In genomic region chr2:89780318-89780717, GRCh38 we compare ENCODE assay signal across 3 cellular contexts.
TF ChIP-seq lines count a peak whose summit lies in the region.

No MANE protein-coding gene starts in this region.

TF ChIP-seq in HepG2, 621 proteins besides CTCF, POLR2A, EP300 and RAD21 (continues in another document):
- no peak for TF ChIP-seq CREB3 (CRISPR knock-in tag; IDR thresholded peaks at IDR 0.05)
- no peak for TF ChIP-seq RNF2 (conservative IDR thresholded peaks at IDR 0.05; ENCODE audit: low read depth)
- TF ChIP-seq ZNF33A (CRISPR knock-in tag; IDR thresholded peaks at IDR 0.05; ENCODE audit: borderline replicate concordance), result no peak
- TF ChIP-seq CEBPG (CRISPR knock-in tag; IDR thresholded peaks at IDR 0.05), result no peak
- peak; percentile 74 for TF ChIP-seq CREB1 (IDR thresholded peaks at IDR 0.05)
- no peak for TF ChIP-seq CREB1 (CRISPR knock-in tag; IDR thresholded peaks at IDR 0.05)
- TF ChIP-seq, protein P1, sequence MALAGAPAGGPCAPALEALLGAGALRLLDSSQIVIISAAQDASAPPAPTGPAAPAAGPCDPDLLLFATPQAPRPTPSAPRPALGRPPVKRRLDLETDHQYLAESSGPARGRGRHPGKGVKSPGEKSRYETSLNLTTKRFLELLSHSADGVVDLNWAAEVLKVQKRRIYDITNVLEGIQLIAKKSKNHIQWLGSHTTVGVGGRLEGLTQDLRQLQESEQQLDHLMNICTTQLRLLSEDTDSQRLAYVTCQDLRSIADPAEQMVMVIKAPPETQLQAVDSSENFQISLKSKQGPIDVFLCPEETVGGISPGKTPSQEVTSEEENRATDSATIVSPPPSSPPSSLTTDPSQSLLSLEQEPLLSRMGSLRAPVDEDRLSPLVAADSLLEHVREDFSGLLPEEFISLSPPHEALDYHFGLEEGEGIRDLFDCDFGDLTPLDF (CRISPR knock-in tag; IDR thresholded peaks at IDR 0.05), result no peak
- no peak for TF ChIP-seq ZNF431 (CRISPR knock-in tag; IDR thresholded peaks at IDR 0.05; ENCODE audit: borderline replicate concordance, low read depth)
- TF ChIP-seq BRD4 (CRISPR knock-in tag; IDR thresholded peaks at IDR 0.05), result no peak
- TF ChIP-seq CCAR2 (optimal IDR thresholded peaks at IDR 0.05; ENCODE audit: low read depth, low read length), result no peak
- TF ChIP-seq ZNF709 (CRISPR knock-in tag; IDR thresholded peaks at IDR 0.05), result no peak
- TF ChIP-seq TBL1XR1 (IDR thresholded peaks at IDR 0.05; ENCODE audit: borderline replicate concordance, low read length, partially characterized antibody), result no peak
- TF ChIP-seq, protein P2, sequence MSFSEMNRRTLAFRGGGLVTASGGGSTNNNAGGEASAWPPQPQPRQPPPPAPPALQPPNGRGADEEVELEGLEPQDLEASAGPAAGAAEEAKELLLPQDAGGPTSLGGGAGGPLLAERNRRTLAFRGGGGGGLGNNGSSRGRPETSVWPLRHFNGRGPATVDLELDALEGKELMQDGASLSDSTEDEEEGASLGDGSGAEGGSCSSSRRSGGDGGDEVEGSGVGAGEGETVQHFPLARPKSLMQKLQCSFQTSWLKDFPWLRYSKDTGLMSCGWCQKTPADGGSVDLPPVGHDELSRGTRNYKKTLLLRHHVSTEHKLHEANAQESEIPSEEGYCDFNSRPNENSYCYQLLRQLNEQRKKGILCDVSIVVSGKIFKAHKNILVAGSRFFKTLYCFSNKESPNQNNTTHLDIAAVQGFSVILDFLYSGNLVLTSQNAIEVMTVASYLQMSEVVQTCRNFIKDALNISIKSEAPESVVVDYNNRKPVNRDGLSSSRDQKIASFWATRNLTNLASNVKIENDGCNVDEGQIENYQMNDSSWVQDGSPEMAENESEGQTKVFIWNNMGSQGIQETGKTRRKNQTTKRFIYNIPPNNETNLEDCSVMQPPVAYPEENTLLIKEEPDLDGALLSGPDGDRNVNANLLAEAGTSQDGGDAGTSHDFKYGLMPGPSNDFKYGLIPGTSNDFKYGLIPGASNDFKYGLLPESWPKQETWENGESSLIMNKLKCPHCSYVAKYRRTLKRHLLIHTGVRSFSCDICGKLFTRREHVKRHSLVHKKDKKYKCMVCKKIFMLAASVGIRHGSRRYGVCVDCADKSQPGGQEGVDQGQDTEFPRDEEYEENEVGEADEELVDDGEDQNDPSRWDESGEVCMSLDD (CRISPR knock-in tag; IDR thresholded peaks at IDR 0.05; ENCODE audit: borderline replicate concordance), result no peak
- peak; percentile 47; the same call in 1 of the 2 replicates for TF ChIP-seq PLRG1 (conservative IDR thresholded peaks at IDR 0.05)
- no peak for TF ChIP-seq ZNF256 (CRISPR knock-in tag; conservative IDR thresholded peaks at IDR 0.05)
- no peak for TF ChIP-seq ZNF335 (CRISPR knock-in tag; IDR thresholded peaks at IDR 0.05)
- no peak for TF ChIP-seq ZNF547 (CRISPR knock-in tag; IDR thresholded peaks at IDR 0.05)

TF ChIP-seq in IMR-90, 13 proteins besides CTCF, POLR2A, EP300 and RAD21:
- no peak for TF ChIP-seq NFE2L2 (IDR thresholded peaks at IDR 0.05; ENCODE audit: low read depth, low read length)
- no peak for TF ChIP-seq MAZ (IDR thresholded peaks at IDR 0.05; ENCODE audit: borderline replicate concordance, low read depth, low read length)
- TF ChIP-seq FOS (IDR thresholded peaks at IDR 0.05; ENCODE audit: low read depth, low read length), result no peak
- TF ChIP-seq, protein P3, sequence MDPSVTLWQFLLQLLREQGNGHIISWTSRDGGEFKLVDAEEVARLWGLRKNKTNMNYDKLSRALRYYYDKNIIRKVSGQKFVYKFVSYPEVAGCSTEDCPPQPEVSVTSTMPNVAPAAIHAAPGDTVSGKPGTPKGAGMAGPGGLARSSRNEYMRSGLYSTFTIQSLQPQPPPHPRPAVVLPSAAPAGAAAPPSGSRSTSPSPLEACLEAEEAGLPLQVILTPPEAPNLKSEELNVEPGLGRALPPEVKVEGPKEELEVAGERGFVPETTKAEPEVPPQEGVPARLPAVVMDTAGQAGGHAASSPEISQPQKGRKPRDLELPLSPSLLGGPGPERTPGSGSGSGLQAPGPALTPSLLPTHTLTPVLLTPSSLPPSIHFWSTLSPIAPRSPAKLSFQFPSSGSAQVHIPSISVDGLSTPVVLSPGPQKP (IDR thresholded peaks at IDR 0.05; ENCODE audit: borderline replicate concordance, low read depth, low read length), result no peak
- no peak for TF ChIP-seq SMC3 (IDR thresholded peaks at IDR 0.05; ENCODE audit: low read depth, low read length)
- no peak for TF ChIP-seq RCOR1 (IDR thresholded peaks at IDR 0.05; ENCODE audit: insufficient replicate concordance, low read length)
- TF ChIP-seq CHD1 (IDR thresholded peaks at IDR 0.05; ENCODE audit: low read depth, low read length), result no peak
- TF ChIP-seq MAFK (IDR thresholded peaks at IDR 0.05; ENCODE audit: low read depth, low read length), result no peak
- TF ChIP-seq CEBPB (IDR thresholded peaks at IDR 0.05; ENCODE audit: low read depth, low read length), result no peak
- no peak for TF ChIP-seq RFX5 (IDR thresholded peaks at IDR 0.05; ENCODE audit: low read depth, low read length)
- TF ChIP-seq MXI1 (IDR thresholded peaks at IDR 0.05; ENCODE audit: borderline replicate concordance, low read depth, low read length), result no peak
- TF ChIP-seq BHLHE40 (IDR thresholded peaks at IDR 0.05; ENCODE audit: low read depth, low read length), result no peak
- TF ChIP-seq, protein P4, sequence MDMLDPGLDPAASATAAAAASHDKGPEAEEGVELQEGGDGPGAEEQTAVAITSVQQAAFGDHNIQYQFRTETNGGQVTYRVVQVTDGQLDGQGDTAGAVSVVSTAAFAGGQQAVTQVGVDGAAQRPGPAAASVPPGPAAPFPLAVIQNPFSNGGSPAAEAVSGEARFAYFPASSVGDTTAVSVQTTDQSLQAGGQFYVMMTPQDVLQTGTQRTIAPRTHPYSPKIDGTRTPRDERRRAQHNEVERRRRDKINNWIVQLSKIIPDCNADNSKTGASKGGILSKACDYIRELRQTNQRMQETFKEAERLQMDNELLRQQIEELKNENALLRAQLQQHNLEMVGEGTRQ (IDR thresholded peaks at IDR 0.05; ENCODE audit: low read depth, low read length), result no peak
TF ChIP-seq in IMR-90: peak in this region for 0.

TF ChIP-seq in H1, 55 proteins besides CTCF, POLR2A, EP300 and RAD21:
- TF ChIP-seq HDAC2 (IDR thresholded peaks at IDR 0.05; ENCODE audit: borderline replicate concordance in 1 of 2, low read depth in 2 of 2, low read length in 2 of 2) (no peak), CBX8 (IDR thresholded peaks at IDR 0.05; ENCODE audit: borderline replicate concordance, low read depth, low read length) (no peak), SIRT6 (IDR thresholded peaks at IDR 0.05; ENCODE audit: low read length) (no peak), GABPA (IDR thresholded peaks at IDR 0.05; ENCODE audit: borderline replicate concordance, insufficient read depth, low read length) (no peak), CHD2 (IDR thresholded peaks at IDR 0.05; ENCODE audit: low read length) (no peak), KDM1A (IDR thresholded peaks at IDR 0.05; ENCODE audit: borderline replicate concordance, low read length) (no peak), BRCA1 (IDR thresholded peaks at IDR 0.05; ENCODE audit: low read depth, low read length) (no peak), SUZ12 (IDR thresholded peaks at IDR 0.05; ENCODE audit: low read length) (no peak), SIX5 (IDR thresholded peaks at IDR 0.05; ENCODE audit: low read depth, low read length) (no peak), RNF2 (IDR thresholded peaks at IDR 0.05; ENCODE audit: borderline replicate concordance, low read depth, low read length, missing control alignments, poor library complexity, severe bottlenecking) (no peak), SP1 (IDR thresholded peaks at IDR 0.05; ENCODE audit: low read depth, low read length) (no peak), KDM5A (IDR thresholded peaks at IDR 0.05; ENCODE audit: low read length) (no peak), GTF2F1 (IDR thresholded peaks at IDR 0.05; ENCODE audit: borderline replicate concordance, low read depth, low read length) (no peak)
- TF ChIP-seq, protein P5, sequence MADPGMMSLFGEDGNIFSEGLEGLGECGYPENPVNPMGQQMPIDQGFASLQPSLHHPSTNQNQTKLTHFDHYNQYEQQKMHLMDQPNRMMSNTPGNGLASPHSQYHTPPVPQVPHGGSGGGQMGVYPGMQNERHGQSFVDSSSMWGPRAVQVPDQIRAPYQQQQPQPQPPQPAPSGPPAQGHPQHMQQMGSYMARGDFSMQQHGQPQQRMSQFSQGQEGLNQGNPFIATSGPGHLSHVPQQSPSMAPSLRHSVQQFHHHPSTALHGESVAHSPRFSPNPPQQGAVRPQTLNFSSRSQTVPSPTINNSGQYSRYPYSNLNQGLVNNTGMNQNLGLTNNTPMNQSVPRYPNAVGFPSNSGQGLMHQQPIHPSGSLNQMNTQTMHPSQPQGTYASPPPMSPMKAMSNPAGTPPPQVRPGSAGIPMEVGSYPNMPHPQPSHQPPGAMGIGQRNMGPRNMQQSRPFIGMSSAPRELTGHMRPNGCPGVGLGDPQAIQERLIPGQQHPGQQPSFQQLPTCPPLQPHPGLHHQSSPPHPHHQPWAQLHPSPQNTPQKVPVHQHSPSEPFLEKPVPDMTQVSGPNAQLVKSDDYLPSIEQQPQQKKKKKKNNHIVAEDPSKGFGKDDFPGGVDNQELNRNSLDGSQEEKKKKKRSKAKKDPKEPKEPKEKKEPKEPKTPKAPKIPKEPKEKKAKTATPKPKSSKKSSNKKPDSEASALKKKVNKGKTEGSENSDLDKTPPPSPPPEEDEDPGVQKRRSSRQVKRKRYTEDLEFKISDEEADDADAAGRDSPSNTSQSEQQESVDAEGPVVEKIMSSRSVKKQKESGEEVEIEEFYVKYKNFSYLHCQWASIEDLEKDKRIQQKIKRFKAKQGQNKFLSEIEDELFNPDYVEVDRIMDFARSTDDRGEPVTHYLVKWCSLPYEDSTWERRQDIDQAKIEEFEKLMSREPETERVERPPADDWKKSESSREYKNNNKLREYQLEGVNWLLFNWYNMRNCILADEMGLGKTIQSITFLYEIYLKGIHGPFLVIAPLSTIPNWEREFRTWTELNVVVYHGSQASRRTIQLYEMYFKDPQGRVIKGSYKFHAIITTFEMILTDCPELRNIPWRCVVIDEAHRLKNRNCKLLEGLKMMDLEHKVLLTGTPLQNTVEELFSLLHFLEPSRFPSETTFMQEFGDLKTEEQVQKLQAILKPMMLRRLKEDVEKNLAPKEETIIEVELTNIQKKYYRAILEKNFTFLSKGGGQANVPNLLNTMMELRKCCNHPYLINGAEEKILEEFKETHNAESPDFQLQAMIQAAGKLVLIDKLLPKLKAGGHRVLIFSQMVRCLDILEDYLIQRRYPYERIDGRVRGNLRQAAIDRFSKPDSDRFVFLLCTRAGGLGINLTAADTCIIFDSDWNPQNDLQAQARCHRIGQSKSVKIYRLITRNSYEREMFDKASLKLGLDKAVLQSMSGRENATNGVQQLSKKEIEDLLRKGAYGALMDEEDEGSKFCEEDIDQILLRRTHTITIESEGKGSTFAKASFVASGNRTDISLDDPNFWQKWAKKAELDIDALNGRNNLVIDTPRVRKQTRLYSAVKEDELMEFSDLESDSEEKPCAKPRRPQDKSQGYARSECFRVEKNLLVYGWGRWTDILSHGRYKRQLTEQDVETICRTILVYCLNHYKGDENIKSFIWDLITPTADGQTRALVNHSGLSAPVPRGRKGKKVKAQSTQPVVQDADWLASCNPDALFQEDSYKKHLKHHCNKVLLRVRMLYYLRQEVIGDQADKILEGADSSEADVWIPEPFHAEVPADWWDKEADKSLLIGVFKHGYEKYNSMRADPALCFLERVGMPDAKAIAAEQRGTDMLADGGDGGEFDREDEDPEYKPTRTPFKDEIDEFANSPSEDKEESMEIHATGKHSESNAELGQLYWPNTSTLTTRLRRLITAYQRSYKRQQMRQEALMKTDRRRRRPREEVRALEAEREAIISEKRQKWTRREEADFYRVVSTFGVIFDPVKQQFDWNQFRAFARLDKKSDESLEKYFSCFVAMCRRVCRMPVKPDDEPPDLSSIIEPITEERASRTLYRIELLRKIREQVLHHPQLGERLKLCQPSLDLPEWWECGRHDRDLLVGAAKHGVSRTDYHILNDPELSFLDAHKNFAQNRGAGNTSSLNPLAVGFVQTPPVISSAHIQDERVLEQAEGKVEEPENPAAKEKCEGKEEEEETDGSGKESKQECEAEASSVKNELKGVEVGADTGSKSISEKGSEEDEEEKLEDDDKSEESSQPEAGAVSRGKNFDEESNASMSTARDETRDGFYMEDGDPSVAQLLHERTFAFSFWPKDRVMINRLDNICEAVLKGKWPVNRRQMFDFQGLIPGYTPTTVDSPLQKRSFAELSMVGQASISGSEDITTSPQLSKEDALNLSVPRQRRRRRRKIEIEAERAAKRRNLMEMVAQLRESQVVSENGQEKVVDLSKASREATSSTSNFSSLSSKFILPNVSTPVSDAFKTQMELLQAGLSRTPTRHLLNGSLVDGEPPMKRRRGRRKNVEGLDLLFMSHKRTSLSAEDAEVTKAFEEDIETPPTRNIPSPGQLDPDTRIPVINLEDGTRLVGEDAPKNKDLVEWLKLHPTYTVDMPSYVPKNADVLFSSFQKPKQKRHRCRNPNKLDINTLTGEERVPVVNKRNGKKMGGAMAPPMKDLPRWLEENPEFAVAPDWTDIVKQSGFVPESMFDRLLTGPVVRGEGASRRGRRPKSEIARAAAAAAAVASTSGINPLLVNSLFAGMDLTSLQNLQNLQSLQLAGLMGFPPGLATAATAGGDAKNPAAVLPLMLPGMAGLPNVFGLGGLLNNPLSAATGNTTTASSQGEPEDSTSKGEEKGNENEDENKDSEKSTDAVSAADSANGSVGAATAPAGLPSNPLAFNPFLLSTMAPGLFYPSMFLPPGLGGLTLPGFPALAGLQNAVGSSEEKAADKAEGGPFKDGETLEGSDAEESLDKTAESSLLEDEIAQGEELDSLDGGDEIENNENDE (IDR thresholded peaks at IDR 0.05; ENCODE audit: insufficient replicate concordance, low read length), result no peak
- TF ChIP-seq, protein P4 (IDR thresholded peaks at IDR 0.05; ENCODE audit: low read length), result no peak
TF ChIP-seq in H1: peak in this region for 0.
